In the genomic region with DNA sequence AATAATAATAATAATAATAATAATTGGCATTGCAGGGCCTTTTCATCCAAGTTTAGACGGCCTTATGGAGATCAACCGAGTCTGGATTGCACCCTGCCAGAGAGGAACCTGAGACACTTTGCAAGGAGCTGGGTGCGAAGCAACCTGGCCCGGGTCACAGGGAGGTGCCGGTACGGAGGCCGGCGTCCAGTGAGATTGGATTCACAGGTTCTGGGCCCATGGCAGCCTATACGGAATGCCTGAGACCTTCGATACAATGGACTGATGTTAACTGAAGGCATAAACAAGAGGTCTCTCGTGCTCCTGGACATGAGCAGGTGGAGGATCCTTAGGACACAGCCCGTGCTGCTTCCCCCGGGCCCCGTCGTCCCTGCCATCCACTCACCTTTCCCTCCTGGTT, we compare ENCODE assay signal across 4 cellular contexts.
"Had no signal": no experiment of that assay in that cellular context is flagged by ENCODE, and none has a peak within 500 bp of the region (broad histone marks: within the 10 kb centered on the region; RNA-seq: fewer than 3 reads in every experiment).

No MANE protein-coding gene starts in this region.

- H2AFZ ChIP-seq: GM23338 had no signal

- H3K4me3 ChIP-seq: GM23338 had no signal

- H3K4me2 ChIP-seq: GM23338 had no signal

- H3K4me3 Mint-ChIP-seq: GM23338, H9 had no signal

- DNase-seq: H9, HCEC 1CT, IMR-90 had no signal

- H3K27ac Mint-ChIP-seq: GM23338, H9 had no signal

- H3K4me1 Mint-ChIP-seq: GM23338 had no signal

- ATAC-seq: GM23338 had no signal
